ENCODE assay signal across 19 cellular contexts in genomic region chr11:134474942-134475341, GRCh38.
A peak's percentile ranks its signal among the peaks of the same experiment; 100 is the strongest.
DNase-seq lines count a peak whose midpoint lies in the region; ATAC-seq and TF ChIP-seq lines count a peak whose summit lies in the region.
"Had no signal": no experiment of that assay in that cellular context is flagged by ENCODE, and none has a peak within 500 bp of the region (broad histone marks: within the 10 kb centered on the region; RNA-seq: fewer than 3 reads in every experiment).

No MANE protein-coding gene starts in this region.

- peak; percentile 6 for DNase-seq in activated T-cell treated with anti-CD3 and anti-CD28 coated beads for 48 hours (ENCODE audit: low read depth)
- DNase-seq in activated T-cell treated with anti-CD3 and anti-CD28 coated beads for 4 hours: no peak
- DNase-seq in ELF-1 (ENCODE audit: low read depth, low spot score): peak; percentile 38
- DNase-seq in NB4 (ENCODE audit: low read depth): peak; percentile 56
- peak; percentile 42 for DNase-seq in stimulated activated CD8-positive, alpha-beta memory T cell treated with anti-CD3 and anti-CD28 coated beads, Interleukin-4, amount 100 ng/mL, for 48 hours
- no peak for DNase-seq in PC-3
- DNase-seq: BE2C, DMS53, EL, Karpas-422, MV-4-11, NCI-H1694, NCI-H2081, NCI-H2171, NCI-H524 treated with DMSO at 0.1 percent for 48 hours, OCI-M1 had no signal

- BruUV-seq in PC-3 (replicated peaks; lab: Mats Ljungman, UMichigan): no TSS peak

- CTCF ChIA-PET in PC-3 (lab: Charles Lee): no interaction called here

- TF ChIP-seq POLR2A in NB4 (IDR thresholded peaks at IDR 0.05; ENCODE audit: extremely low read depth, insufficient read length): no peak

- no peaks in the 10 kb centered on the region for H3F3A ChIP-seq in PC-3 (ENCODE audit: low read length, unreplicated experiment)

- no peaks in the 10 kb centered on the region for H4K20me1 ChIP-seq in PC-3 (ENCODE audit: low read length)

- H3K4me3 ChIP-seq in NB4 (ENCODE audit: low read depth, low read length): no peak overlapping the region
- no peak overlapping the region for H3K4me3 ChIP-seq in PC-3 (ENCODE audit: low read length)
- H3K4me3 ChIP-seq: SJSA1 had no signal

- no peak overlapping the region for H3K9ac ChIP-seq in PC-3 (ENCODE audit: low read length)

- H3K36me3 ChIP-seq in PC-3 (ENCODE audit: low read depth, low read length): no peaks in the 10 kb centered on the region
- H3K36me3 ChIP-seq: BE2C, SJSA1 had no signal

- no peak overlapping the region for H3K27ac ChIP-seq in PC-3 (ENCODE audit: low read length)
- H3K27ac ChIP-seq: SJSA1 had no signal

- peaks cover 35% of the 10 kb centered on the region for H3K27me3 ChIP-seq in PC-3 (ENCODE audit: low read length)
- H3K27me3 ChIP-seq: SJSA1 had no signal

- TF ChIP-seq CTCF in NB4 (IDR thresholded peaks at IDR 0.05; ENCODE audit: low read depth, low read length) (no peak), PC-3 (conservative IDR thresholded peaks at IDR 0.05; ENCODE audit: low read depth, low read length) (no peak)

- H3K9me3 ChIP-seq in PC-3 (ENCODE audit: low read length): peaks cover 6% of the 10 kb centered on the region; the same call in 1 of the 2 replicates
- H3K9me3 ChIP-seq: BE2C, SJSA1 had no signal

- no peaks in the 10 kb centered on the region for H3K4me1 ChIP-seq in PC-3 (ENCODE audit: insufficient read depth, low read length)
- H3K4me1 ChIP-seq: BE2C, SJSA1 had no signal

- no peaks in the 10 kb centered on the region for H3K9me2 ChIP-seq in PC-3 (replicated peaks; ENCODE audit: low read length)

- no peaks in the 10 kb centered on the region for H3K79me2 ChIP-seq in PC-3 (ENCODE audit: low read length)

- no peak for ATAC-seq in HG03520 (IDR thresholded peaks at IDR 0.05; ENCODE audit: unreplicated experiment)
- no peak for ATAC-seq in PC-3
- ATAC-seq: Right ventricle myocardium inferior had no signal

- no peak overlapping the region for H2AFZ ChIP-seq in PC-3 (ENCODE audit: low read length)

- POLR2A ChIA-PET in PC-3 (lab: Charles Lee; ENCODE audit: unreplicated experiment): no interaction called here

- H3K4me2 ChIP-seq in PC-3 (ENCODE audit: low read length): no peak overlapping the region

- intact Hi-C loops in PC-3 (cut with micrococcal nuclease): no loop called here

Comparison
In these comparisons a context has a peak if more than half of its experiments do, and no peak if none do; other contexts are left out.
1. DNase-seq: peak in activated T-cell treated with anti-CD3 and anti-CD28 coated beads for 48 hours (single experiment), ELF-1 (single experiment), NB4 (single experiment) and stimulated activated CD8-positive, alpha-beta memory T cell treated with anti-CD3 and anti-CD28 coated beads, Interleukin-4, amount 100 ng/mL, for 48 hours (single experiment); none in activated T-cell treated with anti-CD3 and anti-CD28 coated beads for 4 hours (single experiment) and PC-3 (single experiment).